ENCODE assay signal across 13 cellular contexts in the genomic region with DNA sequence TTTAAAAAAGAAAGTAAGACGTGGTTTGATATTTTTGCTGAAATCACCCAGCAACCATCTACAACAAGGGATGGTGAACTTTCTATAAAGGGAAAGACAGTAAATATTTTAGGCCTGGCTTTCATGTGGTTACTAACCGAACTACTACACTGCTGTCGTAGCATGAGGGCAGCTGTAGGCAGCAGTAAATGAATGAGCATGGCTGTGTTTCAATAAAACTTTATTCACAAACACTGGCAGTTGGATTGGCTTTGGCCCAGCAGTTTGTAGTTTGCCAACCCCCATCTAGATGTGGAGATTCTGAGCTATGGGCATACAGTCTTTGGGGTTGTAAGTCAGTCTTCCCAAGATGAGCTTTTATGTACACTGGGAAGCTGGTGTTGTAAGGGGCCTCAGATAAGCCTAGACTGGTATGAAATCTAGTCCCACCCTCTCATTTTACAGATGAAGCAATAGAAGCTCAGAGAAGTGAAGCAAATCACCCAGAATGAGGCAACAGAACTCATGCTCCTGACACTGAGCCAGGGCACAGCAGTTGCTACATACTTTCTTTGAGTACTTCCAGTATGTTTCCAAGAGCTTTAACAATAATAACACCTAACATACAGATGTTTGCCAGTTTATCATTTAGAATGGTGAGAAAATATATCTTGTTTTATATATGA.
DNase-seq lines count a peak whose midpoint lies in the region; ATAC-seq and TF ChIP-seq lines count a peak whose summit lies in the region.
"Had no signal": no experiment of that assay in that cellular context is flagged by ENCODE, and none has a peak within 500 bp of the region (broad histone marks: within the 10 kb centered on the region; RNA-seq: fewer than 3 reads in every experiment).

No MANE protein-coding gene starts in this region.

- peaks cover 9% of the 10 kb centered on the region for H3K27me3 Mint-ChIP-seq in activated T-cell treated with anti-CD3 and anti-CD28 coated beads, Interleukin-2, amount 50 U/mL, for 4 hours (ENCODE audit: low read depth)

- H3K27me3 ChIP-seq in RWPE2 (ENCODE audit: insufficient read depth, poor library complexity, severe bottlenecking), result no peaks in the 10 kb centered on the region
- no peaks in the 10 kb centered on the region for H3K27me3 ChIP-seq in prostate gland (replicated peaks; ENCODE audit: insufficient read depth)

- intact Hi-C loops in prostate gland (cut with DNase I), result no loop called here

- H3K36me3 ChIP-seq in RWPE2 (ENCODE audit: low read depth) (no peaks in the 10 kb centered on the region), prostate gland (no peaks in the 10 kb centered on the region)

- peaks cover 6% of the 10 kb centered on the region for H3K9me3 Mint-ChIP-seq in activated T-cell treated with anti-CD3 and anti-CD28 coated beads, Interleukin-2, amount 50 U/mL, for 4 hours

- ATAC-seq in RWPE2 (ENCODE audit: low read depth), result 0 out of 3 replicates have a peak, but pooled peaks have one; percentile 19
- no peak for ATAC-seq in activated T-cell treated with anti-CD3 and anti-CD28 coated beads, Interleukin-2, amount 50 U/mL, for 4 hours

- no peaks in the 10 kb centered on the region for H3K36me3 Mint-ChIP-seq in activated T-cell treated with anti-CD3 and anti-CD28 coated beads, Interleukin-2, amount 50 U/mL, for 4 hours (ENCODE audit: insufficient read depth)

- H3K4me1 ChIP-seq in RWPE2 (ENCODE audit: insufficient read depth, poor library complexity, severe bottlenecking) (no peaks in the 10 kb centered on the region), prostate gland (replicated peaks) (peaks cover 14% of the 10 kb centered on the region)

- TF ChIP-seq POLR2A in prostate gland (IDR thresholded peaks at IDR 0.05), result no peak

- 88% methylated on average over 3 of the region's 3 CpGs for WGBS in prostate gland

- TF ChIP-seq CTCF in RWPE2 (IDR thresholded peaks at IDR 0.05; ENCODE audit: poor library complexity, severe bottlenecking) (no peak), fibroblast of the aortic adventitia (IDR thresholded peaks at IDR 0.05; ENCODE audit: insufficient read depth, low read length) (no peak), prostate gland (IDR thresholded peaks at IDR 0.05) (no peak)

- H3K4me3 Mint-ChIP-seq in activated T-cell treated with anti-CD3 and anti-CD28 coated beads, Interleukin-2, amount 50 U/mL, for 4 hours, result no peak overlapping the region
- H3K4me3 Mint-ChIP-seq: activated naive CD8-positive, alpha-beta T cell; CD4-positive, alpha-beta T cell had no signal

- H3K9me3 ChIP-seq in RWPE2 (ENCODE audit: severe bottlenecking), result no peaks in the 10 kb centered on the region
- H3K9me3 ChIP-seq in prostate gland, result no peaks in the 10 kb centered on the region

- peak; percentile 73 for DNase-seq in AG08395 (ENCODE audit: low spot score)
- no peak for DNase-seq in RWPE2 (ENCODE audit: low spot score)
- peak; percentile 99 for DNase-seq in fibroblast of the aortic adventitia (ENCODE audit: low read depth)
- DNase-seq in prostate gland (ENCODE audit: low spot score), result peak; percentile 49
- no peak for DNase-seq in NCI-H2029 (lab: John Stamatoyannopoulos, UW)
- no peak for DNase-seq in GF-D8 (lab: John Stamatoyannopoulos, UW)
- DNase-seq in activated T-cell treated with anti-CD3 and anti-CD28 coated beads, Interleukin-2, amount 50 U/mL, for 4 hours, result no peak
- DNase-seq in DMS114 treated with DMSO at 0.1 percent for 48 hours (lab: John Stamatoyannopoulos, UW; ENCODE audit: unreplicated experiment), result no peak
- DNase-seq: CD4-positive, alpha-beta T cell; GOT3; hippocampal formation; NCI-H1930 had no signal

- H3K4me3 ChIP-seq in RWPE2 (ENCODE audit: severe bottlenecking) (no peak overlapping the region), fibroblast of the aortic adventitia (ENCODE audit: low read depth, low read length) (no peak overlapping the region), prostate gland (no peak overlapping the region)

- H3K27ac ChIP-seq in RWPE2 (ENCODE audit: poor library complexity, severe bottlenecking) (no peak overlapping the region), prostate gland (peak overlapping the region; percentile 10 to 41)

- no peaks in the 10 kb centered on the region for H3K4me1 Mint-ChIP-seq in activated T-cell treated with anti-CD3 and anti-CD28 coated beads, Interleukin-2, amount 50 U/mL, for 4 hours (ENCODE audit: low read depth)

Comparison
In these comparisons a context has a peak if more than half of its experiments do, and no peak if none do; other contexts are left out.
1. DNase-seq: peak in AG08395 (single experiment), fibroblast of the aortic adventitia (single experiment) and prostate gland (single experiment); none in RWPE2 (single experiment), NCI-H2029 (single experiment), GF-D8 (single experiment), activated T-cell treated with anti-CD3 and anti-CD28 coated beads, Interleukin-2, amount 50 U/mL, for 4 hours (single experiment) and DMS114 treated with DMSO at 0.1 percent for 48 hours (single experiment).